1 cellular context compared by ENCODE assay signal in genomic region chr20:64107736-64108457, GRCh38.
TF ChIP-seq lines count a peak whose summit lies in the region.

No MANE protein-coding gene starts in this region.

TF ChIP-seq in HepG2, 621 proteins besides CTCF, POLR2A, EP300 and RAD21:
- TF ChIP-seq ZFP36 (IDR thresholded peaks at IDR 0.05; ENCODE audit: borderline replicate concordance, low read depth, low read length, partially characterized antibody) (no peak), HCFC1 (IDR thresholded peaks at IDR 0.05; ENCODE audit: low read depth, low read length) (peak; percentile 8; the same call in 1 of the 2 replicates)
